9 cellular contexts compared by ENCODE assay signal in genomic region chr6:6856538-6857523, GRCh38.
DNase-seq lines count a peak whose midpoint lies in the region; ATAC-seq, FAIRE-seq and TF ChIP-seq lines count a peak whose summit lies in the region.
"Had no signal": no experiment of that assay in that cellular context is flagged by ENCODE, and none has a peak within 500 bp of the region (broad histone marks: within the 10 kb centered on the region; RNA-seq: fewer than 3 reads in every experiment).

No MANE protein-coding gene starts in this region.

- no peak for TF ChIP-seq EP300 in SK-N-SH (IDR thresholded peaks at IDR 0.05; ENCODE audit: borderline replicate concordance in 1 of 2, low read depth in 1 of 2, low read length in 1 of 2)

- peaks cover 10% of the 10 kb centered on the region for H3K4me1 Mint-ChIP-seq in T-helper 17 cell

- no peaks in the 10 kb centered on the region for H3K9me3 ChIP-seq in SK-N-SH
- H3K9me3 ChIP-seq in T-helper 17 cell (ENCODE audit: control insufficient read depth, low read length, poor library complexity, severe bottlenecking): no peaks in the 10 kb centered on the region
- H3K9me3 ChIP-seq in lung (ENCODE audit: control insufficient read depth in 2 of 2, insufficient read depth in 1 of 2, low read length in 1 of 2): no peaks in the 10 kb centered on the region

- H3F3A ChIP-seq in SK-N-SH (replicated peaks; ENCODE audit: insufficient read depth): no peaks in the 10 kb centered on the region

- POLR2A ChIA-PET in SK-N-SH (lab: Yijun Ruan, JAX): no interaction called here

- no peaks in the 10 kb centered on the region for H4K20me1 ChIP-seq in SK-N-SH (ENCODE audit: insufficient read depth)

- ATAC-seq in SK-N-SH treated with all-trans-retinoic acid at 6 μM for 48 hours (no peak; the same call in 2 of the 3 replicates), HG03159 (IDR thresholded peaks at IDR 0.05; ENCODE audit: unreplicated experiment) (peak; percentile 58), T-helper 17 cell (peak; percentile 84), lung (ENCODE audit: insufficient read depth, low FRiP score) (peak; percentile 92)

- H3K27ac Mint-ChIP-seq in T-helper 17 cell: peak overlapping the region; percentile 37
- H3K27ac Mint-ChIP-seq: brain had no signal

- peak; percentile 93 for FAIRE-seq in bronchial epithelial cell (lab: Jason Lieb, UNC)

- H3K9me2 ChIP-seq in SK-N-SH: no peaks in the 10 kb centered on the region

- no peak overlapping the region for H3K4me3 ChIP-seq in SK-N-SH (ENCODE audit: low read depth in 2 of 2, low read length in 1 of 2)
- no peak overlapping the region for H3K4me3 ChIP-seq in bronchial epithelial cell (ENCODE audit: low read depth, low read length)
- H3K4me3 ChIP-seq in lung: no peak overlapping the region

- no peak for TF ChIP-seq RAD21 in SK-N-SH (IDR thresholded peaks at IDR 0.05; ENCODE audit: low read length)

- H3K36me3 Mint-ChIP-seq in T-helper 17 cell (ENCODE audit: low read depth): no peaks in the 10 kb centered on the region
- H3K36me3 Mint-ChIP-seq: brain had no signal

- no peak overlapping the region for H3K27ac ChIP-seq in SK-N-SH (ENCODE audit: low read depth in 2 of 2, low read length in 1 of 2)
- H3K27ac ChIP-seq in lung (ENCODE audit: low read depth in 1 of 2, low read length in 1 of 2): peak overlapping the region in 1 of 2 donors; percentile 93

- H3K27me3 ChIP-seq in SK-N-SH (ENCODE audit: insufficient read depth): no peaks in the 10 kb centered on the region
- no peaks in the 10 kb centered on the region for H3K27me3 ChIP-seq in bronchial epithelial cell (ENCODE audit: control insufficient read depth, insufficient read depth, low read length)
- no peaks in the 10 kb centered on the region for H3K27me3 ChIP-seq in lung (ENCODE audit: control insufficient read depth, insufficient read depth)

- H3K27me3 Mint-ChIP-seq in T-helper 17 cell: peaks cover 11% of the 10 kb centered on the region

- CTCF ChIA-PET in SK-N-SH (lab: Yijun Ruan, JAX): no interaction called here

- no peak overlapping the region for H3K4me2 ChIP-seq in SK-N-SH

- H3K9ac ChIP-seq in SK-N-SH: no peak overlapping the region

- DNase-seq in SK-N-SH: peak; percentile 45
- DNase-seq in T-helper 17 cell: no peak
- DNase-seq in bronchial epithelial cell (ENCODE audit: low read depth): peak; percentile 95
- DNase-seq in lung (ENCODE audit: low spot score): peak; percentile 88
- peak; percentile 25 to 38 for DNase-seq in stimulated activated CD8-positive, alpha-beta memory T cell treated with anti-CD3 and anti-CD28 coated beads, Interleukin-7, amount 100 ng/mL, for 4 hours (ENCODE audit: low read depth in 2 of 2)
- no peak for DNase-seq in NCI-H1436 treated with DMSO at 0.1 percent for 48 hours (lab: John Stamatoyannopoulos, UW)

- TF ChIP-seq CTCF in SK-N-SH (IDR thresholded peaks at IDR 0.05) (no peak), bronchial epithelial cell (IDR thresholded peaks at IDR 0.05; ENCODE audit: insufficient read depth, low read length, severe bottlenecking) (no peak), lung (IDR thresholded peaks at IDR 0.05; ENCODE audit: control extremely low read depth, extremely low read depth) (no peak)

- no peaks in the 10 kb centered on the region for H3K79me2 ChIP-seq in SK-N-SH (ENCODE audit: insufficient read depth)

- no peak overlapping the region for H2AFZ ChIP-seq in SK-N-SH (ENCODE audit: low read depth)

- H3K36me3 ChIP-seq in SK-N-SH (replicated peaks in 1 of 2; ENCODE audit: control insufficient read depth in 1 of 2, insufficient read depth in 2 of 2, low read length in 1 of 2): no peaks in the 10 kb centered on the region
- H3K36me3 ChIP-seq in bronchial epithelial cell (ENCODE audit: control insufficient read depth, insufficient read depth, low read length): no peaks in the 10 kb centered on the region
- no peaks in the 10 kb centered on the region for H3K36me3 ChIP-seq in lung (ENCODE audit: control insufficient read depth in 2 of 2, insufficient read depth in 2 of 2, low read length in 2 of 2)

- peak overlapping the region; percentile 73 for H3K4me3 Mint-ChIP-seq in T-helper 17 cell
- H3K4me3 Mint-ChIP-seq: brain had no signal

- 38% methylated on average over 17 of the region's 23 CpGs for WGBS in SK-N-SH (ENCODE audit: low lambda C conversion rate)
- 15 to 21% methylated on average over 23 of the region's 23 CpGs for WGBS in lung, 2 donors

- H3K4me1 ChIP-seq in SK-N-SH (ENCODE audit: control insufficient read depth in 1 of 2, insufficient read depth in 2 of 2, low read depth in 1 of 2, low read length in 1 of 2) (peaks cover 0 to 4% of the 10 kb centered on the region in 2 experiments; a peak in 2 of 4 replicates), lung (ENCODE audit: control insufficient read depth in 2 of 2, insufficient read depth in 2 of 2, low read length in 2 of 2) (peaks cover 0 to 17% of the 10 kb centered on the region in 2 donors)

TF ChIP-seq in SK-N-SH, 30 proteins besides CTCF, POLR2A, EP300 and RAD21 (continues in another document):
- TF ChIP-seq SIN3A (IDR thresholded peaks at IDR 0.05; ENCODE audit: borderline replicate concordance, low read depth, low read length): no peak
- TF ChIP-seq EZH2phosphoT487 (IDR thresholded peaks at IDR 0.05; ENCODE audit: borderline replicate concordance, low read depth): no peak
- no peak for TF ChIP-seq RXRA (IDR thresholded peaks at IDR 0.05; ENCODE audit: borderline replicate concordance, low read depth)
- no peak for TF ChIP-seq YY1 (IDR thresholded peaks at IDR 0.05; ENCODE audit: low read depth)
- no peak for TF ChIP-seq NFIC (IDR thresholded peaks at IDR 0.05; ENCODE audit: borderline replicate concordance)
- TF ChIP-seq USF2 (IDR thresholded peaks at IDR 0.05; ENCODE audit: borderline replicate concordance, low read depth, low read length): no peak
- no peak for TF ChIP-seq JUND (IDR thresholded peaks at IDR 0.05)

TF ChIP-seq in SK-N-SH treated with all-trans-retinoic acid at 6 μM for 48 hours, 23 proteins besides CTCF, POLR2A, EP300 and RAD21 (continues in another document):
- TF ChIP-seq ZFP30 (CRISPR knock-in tag; IDR thresholded peaks at IDR 0.05) (no peak), ZNF565 (CRISPR knock-in tag; conservative IDR thresholded peaks at IDR 0.05; ENCODE audit: low read depth) (no peak), PATZ1 (CRISPR knock-in tag; IDR thresholded peaks at IDR 0.05; ENCODE audit: borderline replicate concordance) (no peak), ESRRG (CRISPR knock-in tag; IDR thresholded peaks at IDR 0.05) (no peak), TCF4 (CRISPR knock-in tag; IDR thresholded peaks at IDR 0.05; ENCODE audit: borderline replicate concordance) (no peak), PPARA (CRISPR knock-in tag; IDR thresholded peaks at IDR 0.05; ENCODE audit: borderline replicate concordance) (no peak), TOX (CRISPR knock-in tag; IDR thresholded peaks at IDR 0.05; ENCODE audit: borderline replicate concordance) (no peak), OSR1 (CRISPR knock-in tag; IDR thresholded peaks at IDR 0.05) (no peak), BACH2 (CRISPR knock-in tag; IDR thresholded peaks at IDR 0.05; ENCODE audit: borderline replicate concordance) (no peak), ZFP3 (CRISPR knock-in tag; IDR thresholded peaks at IDR 0.05) (no peak)
- TF ChIP-seq, protein P1, sequence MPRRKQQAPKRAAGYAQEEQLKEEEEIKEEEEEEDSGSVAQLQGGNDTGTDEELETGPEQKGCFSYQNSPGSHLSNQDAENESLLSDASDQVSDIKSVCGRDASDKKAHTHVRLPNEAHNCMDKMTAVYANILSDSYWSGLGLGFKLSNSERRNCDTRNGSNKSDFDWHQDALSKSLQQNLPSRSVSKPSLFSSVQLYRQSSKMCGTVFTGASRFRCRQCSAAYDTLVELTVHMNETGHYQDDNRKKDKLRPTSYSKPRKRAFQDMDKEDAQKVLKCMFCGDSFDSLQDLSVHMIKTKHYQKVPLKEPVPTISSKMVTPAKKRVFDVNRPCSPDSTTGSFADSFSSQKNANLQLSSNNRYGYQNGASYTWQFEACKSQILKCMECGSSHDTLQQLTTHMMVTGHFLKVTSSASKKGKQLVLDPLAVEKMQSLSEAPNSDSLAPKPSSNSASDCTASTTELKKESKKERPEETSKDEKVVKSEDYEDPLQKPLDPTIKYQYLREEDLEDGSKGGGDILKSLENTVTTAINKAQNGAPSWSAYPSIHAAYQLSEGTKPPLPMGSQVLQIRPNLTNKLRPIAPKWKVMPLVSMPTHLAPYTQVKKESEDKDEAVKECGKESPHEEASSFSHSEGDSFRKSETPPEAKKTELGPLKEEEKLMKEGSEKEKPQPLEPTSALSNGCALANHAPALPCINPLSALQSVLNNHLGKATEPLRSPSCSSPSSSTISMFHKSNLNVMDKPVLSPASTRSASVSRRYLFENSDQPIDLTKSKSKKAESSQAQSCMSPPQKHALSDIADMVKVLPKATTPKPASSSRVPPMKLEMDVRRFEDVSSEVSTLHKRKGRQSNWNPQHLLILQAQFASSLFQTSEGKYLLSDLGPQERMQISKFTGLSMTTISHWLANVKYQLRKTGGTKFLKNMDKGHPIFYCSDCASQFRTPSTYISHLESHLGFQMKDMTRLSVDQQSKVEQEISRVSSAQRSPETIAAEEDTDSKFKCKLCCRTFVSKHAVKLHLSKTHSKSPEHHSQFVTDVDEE (CRISPR knock-in tag; IDR thresholded peaks at IDR 0.05): no peak

Comparison
In these comparisons a context has a peak if more than half of its experiments do, and no peak if none do; other contexts are left out.
1. DNase-seq: peak in SK-N-SH (single experiment), bronchial epithelial cell (single experiment), lung (single experiment) and stimulated activated CD8-positive, alpha-beta memory T cell treated with anti-CD3 and anti-CD28 coated beads, Interleukin-7, amount 100 ng/mL, for 4 hours (2 of 2); none in T-helper 17 cell (0 of 3) and NCI-H1436 treated with DMSO at 0.1 percent for 48 hours (single experiment).